In genomic region chr10:124916585-124917167, GRCh38 we compare ENCODE assay signal across 8 cellular contexts. TPM values are rescaled to one million over a fixed set of nuclear protein-coding genes. Genes with fewer than 3 reads are reported as not detected.
DNase-seq lines count a peak whose midpoint lies in the region; ATAC-seq, FAIRE-seq and TF ChIP-seq lines count a peak whose summit lies in the region.

No MANE protein-coding gene starts in this region.

- FAIRE-seq in bronchial epithelial cell (lab: Jason Lieb, UNC) = no peak
- FAIRE-seq in small intestine (lab: Jason Lieb, UNC) = no peak

- 0% methylated on average over 57 to 82 of the region's 82 CpGs for WGBS in small intestine, 3 donors

- DNase-seq in AG04449 (ENCODE audit: low read depth, low spot score) (peak; percentile 68), NCI-H2196 treated with DMSO at 0.1 percent for 48 hours (lab: John Stamatoyannopoulos, UW; ENCODE audit: unreplicated experiment) (peak; percentile 64), bronchial epithelial cell (ENCODE audit: low read depth) (peak; percentile 79), iPS-NIHi7 (ENCODE audit: extremely low spot score) (peak; percentile 100), small intestine (peak; percentile 96)

- peak overlapping the region; percentile 99 to 100 for H3K27ac ChIP-seq in small intestine (ENCODE audit: low read depth in 1 of 2, low read length in 1 of 2)

- TF ChIP-seq CTCF in AG04449 (IDR thresholded peaks at IDR 0.05; ENCODE audit: insufficient read depth, low read length, missing control alignments) (peak; percentile 6), WI38 (IDR thresholded peaks at IDR 0.05; ENCODE audit: low read depth, low read length) (no peak), bronchial epithelial cell (IDR thresholded peaks at IDR 0.05; ENCODE audit: insufficient read depth, low read length, severe bottlenecking) (no peak)

- H3K4me3 ChIP-seq in AG04449 (ENCODE audit: low read depth, low read length) (peak overlapping the region; percentile 87), WI38 (ENCODE audit: low read depth, low read length) (peak overlapping the region; percentile 78), bronchial epithelial cell (ENCODE audit: low read depth, low read length) (peak overlapping the region; percentile 85), small intestine (ENCODE audit: low read depth in 1 of 2, low read length in 2 of 2) (peak overlapping the region; percentile 95 to 98)

- no peaks in the 10 kb centered on the region for H3K9me3 ChIP-seq in small intestine (ENCODE audit: control insufficient read depth, low read depth)

- CTCF ChIA-PET in AG04449 (lab: Yijun Ruan, JAX) = no interaction called here

- H3K36me3 ChIP-seq in bronchial epithelial cell (ENCODE audit: control insufficient read depth, insufficient read depth, low read length) (no peaks in the 10 kb centered on the region), small intestine (ENCODE audit: control insufficient read depth in 2 of 2, insufficient read depth in 2 of 2, low read length in 2 of 2) (no peaks in the 10 kb centered on the region)

- ATAC-seq in GM18870 (IDR thresholded peaks at IDR 0.05; ENCODE audit: unreplicated experiment) (peak; percentile 70), HG03108 (IDR thresholded peaks at IDR 0.05; ENCODE audit: unreplicated experiment) (peak; percentile 95)

- POLR2A ChIA-PET in AG04449 (lab: Yijun Ruan, JAX) = no interaction called here

- H3K27me3 ChIP-seq in bronchial epithelial cell (ENCODE audit: control insufficient read depth, insufficient read depth, low read length) (no peaks in the 10 kb centered on the region), small intestine (ENCODE audit: control insufficient read depth in 2 of 2, insufficient read depth in 2 of 2, low read length in 2 of 2) (no peaks in the 10 kb centered on the region)

- peaks cover 0 to 9% of the 10 kb centered on the region in 2 donors for H3K4me1 ChIP-seq in small intestine (ENCODE audit: control insufficient read depth in 2 of 2, insufficient read depth in 1 of 2, low read depth in 1 of 2, low read length in 1 of 2)

RNA-seq across cellular contexts. Expression of gene ZRANB1, which starts 25.2 kb away (rescaled TPM):
- total RNA-seq in bronchial epithelial cell = 26.5 and 29.5 TPM in 2 replicates
- polyA plus RNA-seq in small intestine = 1 to 10 TPM; 6.3 to 9.2 (median 7.1) TPM

Comparison
In these comparisons a context has a peak if more than half of its experiments do, and no peak if none do; other contexts are left out.
1. Peak in every context shown above with its lines: DNase-seq, ATAC-seq, H3K4me3 ChIP-seq and H3K27ac ChIP-seq.